Comparison of ENCODE assay signal across 16 cellular contexts in genomic region chr19:19558636-19559035, GRCh38. TPM values are rescaled to one million over a fixed set of nuclear protein-coding genes. Genes with fewer than 3 reads are reported as not detected.
DNase-seq lines count a peak whose midpoint lies in the region; ATAC-seq and TF ChIP-seq lines count a peak whose summit lies in the region.
"Had no signal": no experiment of that assay in that cellular context is flagged by ENCODE, and none has a peak within 500 bp of the region (broad histone marks: within the 10 kb centered on the region; RNA-seq: fewer than 3 reads in every experiment).

No MANE protein-coding gene starts in this region.

- POLR2A ChIA-PET in naive thymus-derived CD4-positive, alpha-beta T cell (lab: Charles Lee) = interaction anchor here (0.7 to 4.7 kb wide), 3 partner anchors 17 to 67 kb away, joined by 3 to 22 read pairs (median 4); no protein-coding TSS in a partner anchor

- CTCF ChIA-PET in activated naive CD4-positive, alpha-beta T cell treated with anti-CD3 and anti-CD28 coated beads, Interleukin-2, amount 10 ng/mL, durations not matched to agents 7 days and 5 days (lab: Charles Lee) = interaction anchor here (1.1 kb wide), 1 partner anchor 85 kb away, joined by 4 read pairs; the partner anchor contains the start of gene GMIP
- CTCF ChIA-PET in naive thymus-derived CD4-positive, alpha-beta T cell (lab: Charles Lee) = interaction anchor here (1.2 kb wide), 1 partner anchor 26 kb away, joined by 4 read pairs; no protein-coding TSS in a partner anchor

- TF ChIP-seq CTCF in esophagus muscularis mucosa (IDR thresholded peaks at IDR 0.05) (no peak), gastroesophageal sphincter (IDR thresholded peaks at IDR 0.05) (no peak)

- H3K4me3 ChIP-seq in naive thymus-derived CD4-positive, alpha-beta T cell (ENCODE audit: low read length) = no peak overlapping the region
- H3K4me3 ChIP-seq in esophagus muscularis mucosa = no peak overlapping the region
- H3K4me3 ChIP-seq in gastroesophageal sphincter = no peak overlapping the region

- no peak overlapping the region for H3K4me3 Mint-ChIP-seq in activated naive CD4-positive, alpha-beta T cell treated with anti-CD3 and anti-CD28 coated beads, Interleukin-2, amount 10 ng/mL, durations not matched to agents 7 days and 5 days
- H3K4me3 Mint-ChIP-seq in activated T-helper 1 cell treated with anti-CD3 and anti-CD28 coated beads, Interleukin-12 subunit alpha, Interleukin-12 subunit beta, Interleukin-2, Interleukin-4 antibody, amounts not matched to agents 30 ng/mL and 10 ng/mL and 1 ng/mL, durations not matched to agents 14 hours and 24 hours and 36 hours = no peak overlapping the region
- H3K4me3 Mint-ChIP-seq in naive thymus-derived CD4-positive, alpha-beta T cell = peak overlapping the region in 4 of 10 donors; percentile 20 to 67 (median 49)
- no peak overlapping the region for H3K4me3 Mint-ChIP-seq in stimulated activated naive B cell treated with anti-CD40 and anti-IgM and Interleukin-4, amounts not matched to agents 10 μg/mL and 1 μg/mL and 100 μg/mL, for 72 hours
- H3K4me3 Mint-ChIP-seq: HFFc6 had no signal

- TF ChIP-seq EP300 in esophagus muscularis mucosa (IDR thresholded peaks at IDR 0.05) = no peak
- TF ChIP-seq EP300 in gastroesophageal sphincter (IDR thresholded peaks at IDR 0.05) = no peak

- H3K4me1 Mint-ChIP-seq in activated naive CD4-positive, alpha-beta T cell treated with anti-CD3 and anti-CD28 coated beads, Interleukin-2, amount 10 ng/mL, durations not matched to agents 7 days and 5 days = peaks cover 48% of the 10 kb centered on the region
- H3K4me1 Mint-ChIP-seq in activated T-helper 1 cell treated with anti-CD3 and anti-CD28 coated beads, Interleukin-12 subunit alpha, Interleukin-12 subunit beta, Interleukin-2, Interleukin-4 antibody, amounts not matched to agents 30 ng/mL and 10 ng/mL and 1 ng/mL, durations not matched to agents 14 hours and 24 hours and 36 hours (ENCODE audit: low read depth) = peaks cover 6% of the 10 kb centered on the region
- peaks cover 24 to 40% (median 29%) of the 10 kb centered on the region in 7 donors for H3K4me1 Mint-ChIP-seq in naive thymus-derived CD4-positive, alpha-beta T cell
- peaks cover 0 to 6% of the 10 kb centered on the region in 2 donors for H3K4me1 Mint-ChIP-seq in stimulated activated naive B cell treated with anti-CD40 and anti-IgM and Interleukin-4, amounts not matched to agents 10 μg/mL and 1 μg/mL and 100 μg/mL, for 72 hours

- no peak overlapping the region for H3K27ac ChIP-seq in naive thymus-derived CD4-positive, alpha-beta T cell (ENCODE audit: low read depth, low read length)
- no peak overlapping the region for H3K27ac ChIP-seq in esophagus muscularis mucosa (replicated peaks in 1 of 4)
- H3K27ac ChIP-seq in gastroesophageal sphincter = no peak overlapping the region
- H3K27ac ChIP-seq: KMS-11 had no signal

- no peak for DNase-seq in activated naive CD4-positive, alpha-beta T cell treated with anti-CD3 and anti-CD28 coated beads, Interleukin-2, amount 10 ng/mL, durations not matched to agents 7 days and 5 days
- no peak for DNase-seq in activated naive CD4-positive, alpha-beta T cell (lab: John Stamatoyannopoulos, UW)
- DNase-seq in activated T-helper 1 cell treated with anti-CD3 and anti-CD28 coated beads, Interleukin-12 subunit alpha, Interleukin-12 subunit beta, Interleukin-2, Interleukin-4 antibody, amounts not matched to agents 30 ng/mL and 10 ng/mL and 1 ng/mL, durations not matched to agents 14 hours and 24 hours and 36 hours (ENCODE audit: low spot score) = no peak
- DNase-seq in naive thymus-derived CD4-positive, alpha-beta T cell = no peak
- no peak for DNase-seq in stimulated activated naive B cell treated with anti-CD40 and anti-IgM and Interleukin-4, amounts not matched to agents 10 μg/mL and 1 μg/mL and 100 μg/mL, for 72 hours
- DNase-seq in esophagus muscularis mucosa (ENCODE audit: extremely low spot score) = no peak
- DNase-seq: HFFc6, NCI-H1436, NCI-H2029 treated with DMSO at 0.1 percent for 48 hours, NCI-H510A, NCI-H774, PC-3 had no signal

- intact Hi-C loops in activated T-helper 1 cell treated with anti-CD3 and anti-CD28 coated beads, Interleukin-12 subunit alpha, Interleukin-12 subunit beta, Interleukin-2, Interleukin-4 antibody, amounts not matched to agents 30 ng/mL and 10 ng/mL and 1 ng/mL, durations not matched to agents 14 hours and 24 hours and 36 hours (cut with micrococcal nuclease) = no loop called here
- intact Hi-C loops in naive thymus-derived CD4-positive, alpha-beta T cell (cut with micrococcal nuclease) = no loop called here
- intact Hi-C loops in esophagus muscularis mucosa (cut with DNase I) = no loop called here

- peaks cover 0 to 4% (median 0%) of the 10 kb centered on the region in 3 experiments for H3K36me3 ChIP-seq in naive thymus-derived CD4-positive, alpha-beta T cell (ENCODE audit: control insufficient read depth in 2 of 3, insufficient read depth in 3 of 3, low read length in 3 of 3)
- no peaks in the 10 kb centered on the region for H3K36me3 ChIP-seq in esophagus muscularis mucosa
- H3K36me3 ChIP-seq in gastroesophageal sphincter = no peaks in the 10 kb centered on the region

- no peaks in the 10 kb centered on the region for H3K27me3 Mint-ChIP-seq in activated naive CD4-positive, alpha-beta T cell treated with anti-CD3 and anti-CD28 coated beads, Interleukin-2, amount 10 ng/mL, durations not matched to agents 7 days and 5 days
- H3K27me3 Mint-ChIP-seq in activated T-helper 1 cell treated with anti-CD3 and anti-CD28 coated beads, Interleukin-12 subunit alpha, Interleukin-12 subunit beta, Interleukin-2, Interleukin-4 antibody, amounts not matched to agents 30 ng/mL and 10 ng/mL and 1 ng/mL, durations not matched to agents 14 hours and 24 hours and 36 hours (ENCODE audit: insufficient read depth) = no peaks in the 10 kb centered on the region
- no peaks in the 10 kb centered on the region for H3K27me3 Mint-ChIP-seq in naive thymus-derived CD4-positive, alpha-beta T cell
- H3K27me3 Mint-ChIP-seq in stimulated activated naive B cell treated with anti-CD40 and anti-IgM and Interleukin-4, amounts not matched to agents 10 μg/mL and 1 μg/mL and 100 μg/mL, for 72 hours = no peaks in the 10 kb centered on the region

- H3K9me3 Mint-ChIP-seq in activated naive CD4-positive, alpha-beta T cell treated with anti-CD3 and anti-CD28 coated beads, Interleukin-2, amount 10 ng/mL, durations not matched to agents 7 days and 5 days = no peaks in the 10 kb centered on the region
- H3K9me3 Mint-ChIP-seq in activated T-helper 1 cell treated with anti-CD3 and anti-CD28 coated beads, Interleukin-12 subunit alpha, Interleukin-12 subunit beta, Interleukin-2, Interleukin-4 antibody, amounts not matched to agents 30 ng/mL and 10 ng/mL and 1 ng/mL, durations not matched to agents 14 hours and 24 hours and 36 hours = no peaks in the 10 kb centered on the region
- no peaks in the 10 kb centered on the region for H3K9me3 Mint-ChIP-seq in naive thymus-derived CD4-positive, alpha-beta T cell
- no peaks in the 10 kb centered on the region for H3K9me3 Mint-ChIP-seq in stimulated activated naive B cell treated with anti-CD40 and anti-IgM and Interleukin-4, amounts not matched to agents 10 μg/mL and 1 μg/mL and 100 μg/mL, for 72 hours
- H3K9me3 Mint-ChIP-seq: HFFc6 had no signal

- H3K9me3 ChIP-seq in naive thymus-derived CD4-positive, alpha-beta T cell (ENCODE audit: control insufficient read depth in 2 of 3, low read length in 3 of 3) = no peaks in the 10 kb centered on the region
- H3K9me3 ChIP-seq in esophagus muscularis mucosa (no peaks in the 10 kb centered on the region), gastroesophageal sphincter (no peaks in the 10 kb centered on the region)

- no peaks in the 10 kb centered on the region for H3K27me3 ChIP-seq in naive thymus-derived CD4-positive, alpha-beta T cell (ENCODE audit: control insufficient read depth in 2 of 2, insufficient read depth in 2 of 2, low read length in 2 of 2)
- H3K27me3 ChIP-seq in esophagus muscularis mucosa (peaks cover 0 to 15% (median 0%) of the 10 kb centered on the region in 4 donors), gastroesophageal sphincter (peaks cover 15% of the 10 kb centered on the region)

- H3K4me1 ChIP-seq in naive thymus-derived CD4-positive, alpha-beta T cell (ENCODE audit: control insufficient read depth in 2 of 2, insufficient read depth in 2 of 2, low read length in 2 of 2) = peaks cover 0 to 18% of the 10 kb centered on the region in 2 donors
- H3K4me1 ChIP-seq in esophagus muscularis mucosa (peaks cover 0 to 3% (median 0%) of the 10 kb centered on the region in 4 donors), gastroesophageal sphincter (no peaks in the 10 kb centered on the region)

- TF ChIP-seq POLR2A in esophagus muscularis mucosa (IDR thresholded peaks at IDR 0.05; ENCODE audit: low read depth) = no peak
- no peak for TF ChIP-seq POLR2A in gastroesophageal sphincter (IDR thresholded peaks at IDR 0.05)

- WGBS in esophagus muscularis mucosa = 94% methylated on average over 12 of the region's 16 CpGs
- 20 to 100% methylated on average over 1 of the region's 16 CpGs for WGBS in gastroesophageal sphincter (ENCODE audit: low coverage in 1 of 2), 2 donors

- H3K36me3 Mint-ChIP-seq in activated naive CD4-positive, alpha-beta T cell treated with anti-CD3 and anti-CD28 coated beads, Interleukin-2, amount 10 ng/mL, durations not matched to agents 7 days and 5 days = peaks cover 33% of the 10 kb centered on the region
- peaks cover 34% of the 10 kb centered on the region for H3K36me3 Mint-ChIP-seq in activated T-helper 1 cell treated with anti-CD3 and anti-CD28 coated beads, Interleukin-12 subunit alpha, Interleukin-12 subunit beta, Interleukin-2, Interleukin-4 antibody, amounts not matched to agents 30 ng/mL and 10 ng/mL and 1 ng/mL, durations not matched to agents 14 hours and 24 hours and 36 hours (ENCODE audit: low read depth)
- peaks cover 0 to 28% (median 4%) of the 10 kb centered on the region in 5 donors for H3K36me3 Mint-ChIP-seq in naive thymus-derived CD4-positive, alpha-beta T cell
- H3K36me3 Mint-ChIP-seq in stimulated activated naive B cell treated with anti-CD40 and anti-IgM and Interleukin-4, amounts not matched to agents 10 μg/mL and 1 μg/mL and 100 μg/mL, for 72 hours = peaks cover 5 to 15% of the 10 kb centered on the region in 2 donors

- ATAC-seq in naive thymus-derived CD4-positive, alpha-beta T cell = no peak
- no peak for ATAC-seq in stimulated activated naive B cell treated with anti-CD40 and anti-IgM and Interleukin-4, amounts not matched to agents 10 μg/mL and 1 μg/mL and 100 μg/mL, for 72 hours (replicated peaks)
- ATAC-seq in gastroesophageal sphincter = no peak
- ATAC-seq in HG03175 (IDR thresholded peaks at IDR 0.05; ENCODE audit: unreplicated experiment) = no peak
- ATAC-seq: PC-3 had no signal

- H3K27ac Mint-ChIP-seq in activated naive CD4-positive, alpha-beta T cell treated with anti-CD3 and anti-CD28 coated beads, Interleukin-2, amount 10 ng/mL, durations not matched to agents 7 days and 5 days = peak overlapping the region; percentile 60
- peak overlapping the region; percentile 16 for H3K27ac Mint-ChIP-seq in activated T-helper 1 cell treated with anti-CD3 and anti-CD28 coated beads, Interleukin-12 subunit alpha, Interleukin-12 subunit beta, Interleukin-2, Interleukin-4 antibody, amounts not matched to agents 30 ng/mL and 10 ng/mL and 1 ng/mL, durations not matched to agents 14 hours and 24 hours and 36 hours
- peak overlapping the region; percentile 35 to 89 (median 63) for H3K27ac Mint-ChIP-seq in naive thymus-derived CD4-positive, alpha-beta T cell
- H3K27ac Mint-ChIP-seq in stimulated activated naive B cell treated with anti-CD40 and anti-IgM and Interleukin-4, amounts not matched to agents 10 μg/mL and 1 μg/mL and 100 μg/mL, for 72 hours = peak overlapping the region; percentile 81
- H3K27ac Mint-ChIP-seq: HFFc6 had no signal

RNA-seq across cellular contexts. Expression of gene CILP2, which starts 20.6 kb away (rescaled TPM):
- total RNA-seq in activated T-helper 1 cell treated with anti-CD3 and anti-CD28 coated beads, Interleukin-12 subunit alpha, Interleukin-12 subunit beta, Interleukin-2, Interleukin-4 antibody, amounts not matched to agents 30 ng/mL and 10 ng/mL and 1 ng/mL, durations not matched to agents 14 hours and 24 hours and 36 hours = 0.26 and 0.29 TPM in 2 replicates
- total RNA-seq in naive thymus-derived CD4-positive, alpha-beta T cell = under 1 TPM in 4 of 5 experiments, not detected in 1; 0.32 to 0.53 (median 0.49) TPM
- polyA plus RNA-seq in naive thymus-derived CD4-positive, alpha-beta T cell = under 1 TPM; 0.27 to 0.69 TPM
- total RNA-seq in esophagus muscularis mucosa (under 1 TPM; 0.13 to 0.52 (median 0.29) TPM), gastroesophageal sphincter (under 1 TPM in 2 of 4 donors, not detected in 2; 0.19 to 0.27 TPM)

RNA-seq across cellular contexts. Expression of gene YJEFN3, which starts 29.9 kb away (rescaled TPM):
- 13.6 and 15.0 TPM in 2 replicates for total RNA-seq in activated T-helper 1 cell treated with anti-CD3 and anti-CD28 coated beads, Interleukin-12 subunit alpha, Interleukin-12 subunit beta, Interleukin-2, Interleukin-4 antibody, amounts not matched to agents 30 ng/mL and 10 ng/mL and 1 ng/mL, durations not matched to agents 14 hours and 24 hours and 36 hours
- total RNA-seq in naive thymus-derived CD4-positive, alpha-beta T cell = 10 to 100 TPM in 3 of 5 experiments, 1 to 10 TPM in 2; 3.3 to 18.2 (median 12.7) TPM
- polyA plus RNA-seq in naive thymus-derived CD4-positive, alpha-beta T cell = under 1 TPM in 1 of 2 donors, not detected in 1; 0.68 TPM
- total RNA-seq in esophagus muscularis mucosa (1 to 10 TPM; 1.2 to 3.3 (median 2.8) TPM), gastroesophageal sphincter (1 to 10 TPM in 2 of 4 donors, under 1 TPM in 2; 0.45 to 1.4 (median 0.96) TPM)

RNA-seq across cellular contexts. Expression of gene NDUFA13, which starts 42.6 kb away (rescaled TPM):
- 408 and 410 TPM in 2 replicates for total RNA-seq in activated T-helper 1 cell treated with anti-CD3 and anti-CD28 coated beads, Interleukin-12 subunit alpha, Interleukin-12 subunit beta, Interleukin-2, Interleukin-4 antibody, amounts not matched to agents 30 ng/mL and 10 ng/mL and 1 ng/mL, durations not matched to agents 14 hours and 24 hours and 36 hours
- 100 to 1,000 TPM; 172 to 362 (median 176) TPM for total RNA-seq in naive thymus-derived CD4-positive, alpha-beta T cell
- polyA plus RNA-seq in naive thymus-derived CD4-positive, alpha-beta T cell = 100 to 1,000 TPM; 363 to 380 TPM
- 100 to 1,000 TPM in 2 of 4 donors, 10 to 100 TPM in 2; 75.0 to 186 (median 141) TPM for total RNA-seq in esophagus muscularis mucosa
- total RNA-seq in gastroesophageal sphincter = 100 to 1,000 TPM in 1 of 4 donors, 10 to 100 TPM in 3; 41.6 to 113 (median 71.4) TPM

RNA-seq across cellular contexts. Expression of gene TSSK6, which starts 43.3 kb away (rescaled TPM):
- 3.0 and 4.1 TPM in 2 replicates for total RNA-seq in activated T-helper 1 cell treated with anti-CD3 and anti-CD28 coated beads, Interleukin-12 subunit alpha, Interleukin-12 subunit beta, Interleukin-2, Interleukin-4 antibody, amounts not matched to agents 30 ng/mL and 10 ng/mL and 1 ng/mL, durations not matched to agents 14 hours and 24 hours and 36 hours
- 10 to 100 TPM in 1 of 5 experiments, 1 to 10 TPM in 4; 3.3 to 11.3 (median 5.2) TPM for total RNA-seq in naive thymus-derived CD4-positive, alpha-beta T cell
- 1 to 10 TPM; 1.4 to 4.2 TPM for polyA plus RNA-seq in naive thymus-derived CD4-positive, alpha-beta T cell
- 1 to 10 TPM in 3 of 4 donors, under 1 TPM in 1; 0.33 to 3.7 (median 1.5) TPM for total RNA-seq in esophagus muscularis mucosa
- total RNA-seq in gastroesophageal sphincter = 1 to 10 TPM in 2 of 4 donors, under 1 TPM in 2; 0.40 to 3.3 (median 0.92) TPM

RNA-seq across cellular contexts. Expression of gene PBX4, which starts 59.9 kb away (rescaled TPM):
- total RNA-seq in activated T-helper 1 cell treated with anti-CD3 and anti-CD28 coated beads, Interleukin-12 subunit alpha, Interleukin-12 subunit beta, Interleukin-2, Interleukin-4 antibody, amounts not matched to agents 30 ng/mL and 10 ng/mL and 1 ng/mL, durations not matched to agents 14 hours and 24 hours and 36 hours = 28.0 and 29.6 TPM in 2 replicates
- total RNA-seq in naive thymus-derived CD4-positive, alpha-beta T cell = 10 to 100 TPM; 22.6 to 42.7 (median 42.0) TPM
- 1 to 10 TPM; 3.8 to 9.2 TPM for polyA plus RNA-seq in naive thymus-derived CD4-positive, alpha-beta T cell
- total RNA-seq in esophagus muscularis mucosa (1 to 10 TPM in 1 of 4 donors, under 1 TPM in 2, not detected in 1; 0.66 to 3.7 (median 0.98) TPM), gastroesophageal sphincter (1 to 10 TPM in 1 of 4 donors, under 1 TPM in 3; 0.42 to 4.5 (median 0.68) TPM)
- total RNA-seq: HepG2 had no signal
- polyA plus RNA-seq: HepG2 had no signal

Comparison
In these comparisons a context has a peak if more than half of its experiments do, and no peak if none do; other contexts are left out.
1. H3K27ac Mint-ChIP-seq: peak in every context shown above with its lines; median percentile 81 in stimulated activated naive B cell treated with anti-CD40 and anti-IgM and Interleukin-4, amounts not matched to agents 10 μg/mL and 1 μg/mL and 100 μg/mL, for 72 hours; 63 in naive thymus-derived CD4-positive, alpha-beta T cell; 60 in activated naive CD4-positive, alpha-beta T cell treated with anti-CD3 and anti-CD28 coated beads, Interleukin-2, amount 10 ng/mL, durations not matched to agents 7 days and 5 days; 16 in activated T-helper 1 cell treated with anti-CD3 and anti-CD28 coated beads, Interleukin-12 subunit alpha, Interleukin-12 subunit beta, Interleukin-2, Interleukin-4 antibody, amounts not matched to agents 30 ng/mL and 10 ng/mL and 1 ng/mL, durations not matched to agents 14 hours and 24 hours and 36 hours.